Comparison of ENCODE assay signal across 1 cellular context in genomic region chr21:41095983-41096382, GRCh38.
TF ChIP-seq lines count a peak whose summit lies in the region.

No MANE protein-coding gene starts in this region.

TF ChIP-seq in liver, 16 proteins besides CTCF, POLR2A, EP300 and RAD21 (continued from another document):
- TF ChIP-seq, protein P1, sequence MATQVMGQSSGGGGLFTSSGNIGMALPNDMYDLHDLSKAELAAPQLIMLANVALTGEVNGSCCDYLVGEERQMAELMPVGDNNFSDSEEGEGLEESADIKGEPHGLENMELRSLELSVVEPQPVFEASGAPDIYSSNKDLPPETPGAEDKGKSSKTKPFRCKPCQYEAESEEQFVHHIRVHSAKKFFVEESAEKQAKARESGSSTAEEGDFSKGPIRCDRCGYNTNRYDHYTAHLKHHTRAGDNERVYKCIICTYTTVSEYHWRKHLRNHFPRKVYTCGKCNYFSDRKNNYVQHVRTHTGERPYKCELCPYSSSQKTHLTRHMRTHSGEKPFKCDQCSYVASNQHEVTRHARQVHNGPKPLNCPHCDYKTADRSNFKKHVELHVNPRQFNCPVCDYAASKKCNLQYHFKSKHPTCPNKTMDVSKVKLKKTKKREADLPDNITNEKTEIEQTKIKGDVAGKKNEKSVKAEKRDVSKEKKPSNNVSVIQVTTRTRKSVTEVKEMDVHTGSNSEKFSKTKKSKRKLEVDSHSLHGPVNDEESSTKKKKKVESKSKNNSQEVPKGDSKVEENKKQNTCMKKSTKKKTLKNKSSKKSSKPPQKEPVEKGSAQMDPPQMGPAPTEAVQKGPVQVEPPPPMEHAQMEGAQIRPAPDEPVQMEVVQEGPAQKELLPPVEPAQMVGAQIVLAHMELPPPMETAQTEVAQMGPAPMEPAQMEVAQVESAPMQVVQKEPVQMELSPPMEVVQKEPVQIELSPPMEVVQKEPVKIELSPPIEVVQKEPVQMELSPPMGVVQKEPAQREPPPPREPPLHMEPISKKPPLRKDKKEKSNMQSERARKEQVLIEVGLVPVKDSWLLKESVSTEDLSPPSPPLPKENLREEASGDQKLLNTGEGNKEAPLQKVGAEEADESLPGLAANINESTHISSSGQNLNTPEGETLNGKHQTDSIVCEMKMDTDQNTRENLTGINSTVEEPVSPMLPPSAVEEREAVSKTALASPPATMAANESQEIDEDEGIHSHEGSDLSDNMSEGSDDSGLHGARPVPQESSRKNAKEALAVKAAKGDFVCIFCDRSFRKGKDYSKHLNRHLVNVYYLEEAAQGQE (IDR thresholded peaks at IDR 0.05) = no peak
- TF ChIP-seq FOXA1 (IDR thresholded peaks at IDR 0.05) = no peak
- TF ChIP-seq TAF1 (conservative IDR thresholded peaks at IDR 0.05) = no peak
- TF ChIP-seq FOXA2 (IDR thresholded peaks at IDR 0.05) = no peak
- TF ChIP-seq JUND (IDR thresholded peaks at IDR 0.05) = no peak
- no peak for TF ChIP-seq HNF4A (conservative IDR thresholded peaks at IDR 0.05)
- peak; percentile 82 for TF ChIP-seq MAX (IDR thresholded peaks at IDR 0.05)
- TF ChIP-seq HNF4G (IDR thresholded peaks at IDR 0.05) = no peak
- TF ChIP-seq YY1 (IDR thresholded peaks at IDR 0.05) = no peak
- no peak for TF ChIP-seq GABPA (IDR thresholded peaks at IDR 0.05 in 1 of 2, conservative IDR thresholded peaks at IDR 0.05 in 1 of 2)
- TF ChIP-seq, protein P2, sequence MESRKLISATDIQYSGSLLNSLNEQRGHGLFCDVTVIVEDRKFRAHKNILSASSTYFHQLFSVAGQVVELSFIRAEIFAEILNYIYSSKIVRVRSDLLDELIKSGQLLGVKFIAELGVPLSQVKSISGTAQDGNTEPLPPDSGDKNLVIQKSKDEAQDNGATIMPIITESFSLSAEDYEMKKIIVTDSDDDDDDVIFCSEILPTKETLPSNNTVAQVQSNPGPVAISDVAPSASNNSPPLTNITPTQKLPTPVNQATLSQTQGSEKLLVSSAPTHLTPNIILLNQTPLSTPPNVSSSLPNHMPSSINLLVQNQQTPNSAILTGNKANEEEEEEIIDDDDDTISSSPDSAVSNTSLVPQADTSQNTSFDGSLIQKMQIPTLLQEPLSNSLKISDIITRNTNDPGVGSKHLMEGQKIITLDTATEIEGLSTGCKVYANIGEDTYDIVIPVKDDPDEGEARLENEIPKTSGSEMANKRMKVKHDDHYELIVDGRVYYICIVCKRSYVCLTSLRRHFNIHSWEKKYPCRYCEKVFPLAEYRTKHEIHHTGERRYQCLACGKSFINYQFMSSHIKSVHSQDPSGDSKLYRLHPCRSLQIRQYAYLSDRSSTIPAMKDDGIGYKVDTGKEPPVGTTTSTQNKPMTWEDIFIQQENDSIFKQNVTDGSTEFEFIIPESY (IDR thresholded peaks at IDR 0.05) = peak; percentile 14
- TF ChIP-seq ATF3 (IDR thresholded peaks at IDR 0.05) = no peak
- TF ChIP-seq SP1 (IDR thresholded peaks at IDR 0.05) = peak; percentile 25
- peak; percentile 94 for TF ChIP-seq NR2F2 (IDR thresholded peaks at IDR 0.05)
- TF ChIP-seq EGR1 (IDR thresholded peaks at IDR 0.05; ENCODE audit: low read depth in 2 of 2) = peak; percentile 54 to 60
